ENCODE assay signal across 33 cellular contexts in genomic region chr20:52171025-52171424, GRCh38.
"Had no signal": no experiment of that assay in that cellular context is flagged by ENCODE, and none has a peak within 500 bp of the region (broad histone marks: within the 10 kb centered on the region; RNA-seq: fewer than 3 reads in every experiment).

No MANE protein-coding gene starts in this region.

- H3K27ac Mint-ChIP-seq: activated B cell treated with CpG ODN at 0.5 μM for 24 hours; activated CD8-positive, alpha-beta T cell treated with anti-CD3 and anti-CD28 coated beads for 36 hours; activated naive CD4-positive, alpha-beta T cell treated with anti-CD3 and anti-CD28 coated beads, Interleukin-2, amount 50 U/mL, for 24 hours; activated naive CD8-positive, alpha-beta T cell treated with anti-CD3 and anti-CD28 coated beads for 36 hours; activated naive CD8-positive, alpha-beta T cell treated with anti-CD3 and anti-CD28 coated beads, Interleukin-2, amount 50 U/mL, for 24 hours; activated T-helper 17 cell treated with anti-CD3 and anti-CD28 coated beads, Interleukin-2, amount 50 U/mL, for 72 hours; effector memory CD8-positive, alpha-beta T cell had no signal

- H3K27ac ChIP-seq: adrenal gland, body of pancreas, esophagus muscularis mucosa, foreskin keratinocyte, gastrocnemius medialis, VCaP had no signal

- H3K9me3 ChIP-seq: adrenal gland, body of pancreas, gastrocnemius medialis had no signal

- H3K4me3 Mint-ChIP-seq: activated B cell treated with CpG ODN at 0.5 μM for 24 hours; activated CD8-positive, alpha-beta T cell treated with anti-CD3 and anti-CD28 coated beads for 36 hours; activated naive CD4-positive, alpha-beta T cell treated with anti-CD3 and anti-CD28 coated beads, Interleukin-2, amount 50 U/mL, for 24 hours; activated naive CD8-positive, alpha-beta T cell treated with anti-CD3 and anti-CD28 coated beads for 36 hours; activated naive CD8-positive, alpha-beta T cell treated with anti-CD3 and anti-CD28 coated beads, Interleukin-2, amount 50 U/mL, for 24 hours; activated T-cell treated with anti-CD3 and anti-CD28 coated beads, Interleukin-2, amount 50 U/mL, for 4 hours; activated T-helper 17 cell treated with anti-CD3 and anti-CD28 coated beads, Interleukin-2, amount 50 U/mL, for 72 hours; effector memory CD8-positive, alpha-beta T cell had no signal

- H3K27me3 Mint-ChIP-seq: activated B cell treated with CpG ODN at 0.5 μM for 24 hours; activated CD8-positive, alpha-beta T cell treated with anti-CD3 and anti-CD28 coated beads for 36 hours; activated naive CD4-positive, alpha-beta T cell treated with anti-CD3 and anti-CD28 coated beads, Interleukin-2, amount 50 U/mL, for 24 hours; activated naive CD8-positive, alpha-beta T cell treated with anti-CD3 and anti-CD28 coated beads for 36 hours; activated naive CD8-positive, alpha-beta T cell treated with anti-CD3 and anti-CD28 coated beads, Interleukin-2, amount 50 U/mL, for 24 hours; activated T-helper 17 cell treated with anti-CD3 and anti-CD28 coated beads, Interleukin-2, amount 50 U/mL, for 72 hours; effector memory CD8-positive, alpha-beta T cell had no signal

- DNase-seq: activated B cell treated with CpG ODN at 0.5 μM for 24 hours; activated CD4-positive, alpha-beta T cell treated with anti-CD3 and anti-CD28 coated beads for 48 hours; activated CD4-positive, alpha-beta T cell treated with anti-CD3 and anti-CD28 coated beads, Interleukin-2, amount 50 U/mL, for 1 hour; activated CD4-positive, alpha-beta T cell treated with anti-CD3 and anti-CD28 coated beads, Interleukin-2, amount 50 U/mL, for 48 hours; activated CD8-positive, alpha-beta memory T cell treated with anti-CD3 and anti-CD28 coated beads for 24 hours; activated CD8-positive, alpha-beta T cell treated with anti-CD3 and anti-CD28 coated beads for 36 hours; activated effector memory CD4-positive, alpha-beta T cell treated with Interleukin-2 at 50 U/mL for 16 hours; activated gamma-delta T cell treated with Interleukin-2 at 50 U/mL for 16 hours; activated naive CD4-positive, alpha-beta T cell treated with Interleukin-2 at 50 U/mL for 16 hours; activated naive CD8-positive, alpha-beta T cell treated with anti-CD3 and anti-CD28 coated beads for 36 hours; activated naive CD8-positive, alpha-beta T cell treated with anti-CD3 and anti-CD28 coated beads, Interleukin-2, amount 50 U/mL, for 24 hours; activated T-cell treated with anti-CD3 and anti-CD28 coated beads, Interleukin-2, amount 50 U/mL, for 4 hours; adrenal gland; amygdala; aorta; body of pancreas; caudate nucleus; cortex of kidney; dermis blood vessel endothelial cell; effector CD4-positive, alpha-beta T cell; effector memory CD8-positive, alpha-beta T cell; erythroblast; foreskin keratinocyte; gastrocnemius medialis; head of caudate nucleus; T-helper 1 cell; T-helper 2 cell had no signal

- H3K36me3 ChIP-seq: adrenal gland had no signal

- H3K4me1 ChIP-seq: adrenal gland, body of pancreas, esophagus muscularis mucosa, gastrocnemius medialis had no signal

- H3K4me3 ChIP-seq: adrenal gland, body of pancreas, esophagus muscularis mucosa, gastrocnemius medialis had no signal

- H3K9me3 Mint-ChIP-seq: activated B cell treated with CpG ODN at 0.5 μM for 24 hours; activated naive CD4-positive, alpha-beta T cell treated with anti-CD3 and anti-CD28 coated beads, Interleukin-2, amount 50 U/mL, for 24 hours; activated naive CD8-positive, alpha-beta T cell treated with anti-CD3 and anti-CD28 coated beads, Interleukin-2, amount 50 U/mL, for 24 hours; activated T-cell treated with anti-CD3 and anti-CD28 coated beads, Interleukin-2, amount 50 U/mL, for 4 hours; activated T-helper 17 cell treated with anti-CD3 and anti-CD28 coated beads, Interleukin-2, amount 50 U/mL, for 72 hours; effector memory CD8-positive, alpha-beta T cell had no signal

- FAIRE-seq: colon had no signal

- ATAC-seq: activated CD4-positive, CD25-positive, alpha-beta regulatory T cell treated with anti-CD3 and anti-CD28 coated beads, Interleukin-2, amount 50 U/mL, for 24 hours; activated CD8-positive, alpha-beta T cell treated with anti-CD3 and anti-CD28 coated beads for 36 hours; activated naive CD8-positive, alpha-beta T cell treated with anti-CD3 and anti-CD28 coated beads, Interleukin-2, amount 50 U/mL, for 24 hours; activated T-cell treated with anti-CD3 and anti-CD28 coated beads, Interleukin-2, amount 50 U/mL, for 4 hours; activated T-helper 17 cell treated with anti-CD3 and anti-CD28 coated beads, Interleukin-2, amount 50 U/mL, for 72 hours; body of pancreas; effector memory CD8-positive, alpha-beta T cell; foreskin keratinocyte; gastrocnemius medialis had no signal

- H3K27me3 ChIP-seq: adrenal gland, body of pancreas, esophagus muscularis mucosa, foreskin keratinocyte, gastrocnemius medialis had no signal
